In the genomic region with DNA sequence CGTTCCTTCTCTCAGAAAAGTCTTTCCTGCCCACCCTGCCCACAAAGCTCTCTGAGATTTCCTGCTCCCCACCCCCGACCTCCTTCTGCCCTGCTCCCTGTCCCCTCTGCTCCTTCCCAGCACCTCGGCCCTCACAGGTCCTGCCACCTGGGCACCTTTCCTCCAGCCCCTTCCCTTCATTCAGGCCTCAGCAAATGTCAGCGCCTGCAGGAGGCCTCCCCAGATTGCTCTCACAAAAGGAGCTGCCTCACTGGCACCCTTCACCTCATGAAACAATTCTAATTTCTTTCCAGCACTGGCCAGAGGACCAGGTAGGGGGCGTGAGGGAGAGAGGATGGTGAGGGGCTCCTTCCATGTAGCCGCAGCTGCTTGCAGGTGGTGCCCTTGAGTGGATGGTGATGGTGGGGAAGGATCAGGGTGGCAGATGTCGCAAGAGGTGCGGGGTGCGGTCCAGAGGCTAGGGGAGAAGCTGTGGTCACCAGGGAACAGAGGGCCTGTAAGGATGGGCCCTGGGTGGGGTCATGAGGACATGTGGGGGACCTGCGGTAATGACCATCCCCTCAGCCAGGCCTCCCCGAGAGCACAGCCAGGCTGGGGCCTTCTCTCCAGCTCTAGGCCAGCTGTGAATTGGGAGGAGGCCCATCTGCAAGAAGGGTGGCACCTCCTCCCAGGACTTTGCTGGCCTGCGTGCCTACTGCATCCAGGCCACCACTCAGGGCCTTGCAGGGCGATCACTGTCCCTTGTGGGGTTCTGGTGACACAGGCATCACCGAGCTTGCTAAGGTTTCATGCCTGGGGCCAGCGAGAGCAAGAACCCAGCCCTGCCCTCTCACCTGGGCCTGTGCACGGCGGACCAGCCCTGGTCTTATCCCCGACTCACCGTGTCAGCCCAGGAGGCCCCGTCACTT, we compare ENCODE assay signal across 11 cellular contexts. TPM values are rescaled to one million over a fixed set of nuclear protein-coding genes. Genes with fewer than 3 reads are reported as not detected.
DNase-seq lines count a peak whose midpoint lies in the region; ATAC-seq and TF ChIP-seq lines count a peak whose summit lies in the region.
"Had no signal": no experiment of that assay in that cellular context is flagged by ENCODE, and none has a peak within 500 bp of the region (broad histone marks: within the 10 kb centered on the region; RNA-seq: fewer than 3 reads in every experiment).

No MANE protein-coding gene starts in this region.

- no peak for TF ChIP-seq POLR2A in suprapubic skin (IDR thresholded peaks at IDR 0.05)

- H3K4me1 ChIP-seq in OCI-LY1 (ENCODE audit: insufficient read depth, low read length, severe bottlenecking): peaks cover 41% of the 10 kb centered on the region
- peaks cover 6% of the 10 kb centered on the region for H3K4me1 ChIP-seq in suprapubic skin
- H3K4me1 ChIP-seq in foreskin keratinocyte: no peaks in the 10 kb centered on the region
- H3K4me1 ChIP-seq: upper lobe of left lung had no signal

- peaks cover 44% of the 10 kb centered on the region for H3K27me3 Mint-ChIP-seq in activated naive CD4-positive, alpha-beta T cell treated with anti-CD3 and anti-CD28 coated beads, Interleukin-2, amount 10 ng/mL, durations not matched to agents 7 days and 5 days
- H3K27me3 Mint-ChIP-seq in T-helper 2 cell treated with Interferon-gamma antibody and Interleukin-4, amounts not matched to agents 5 μg/mL and 100 μg/mL, for 36 hours (ENCODE audit: low read depth): peaks cover 11% of the 10 kb centered on the region

- no peaks in the 10 kb centered on the region for H3K36me3 Mint-ChIP-seq in activated naive CD4-positive, alpha-beta T cell treated with anti-CD3 and anti-CD28 coated beads, Interleukin-2, amount 10 ng/mL, durations not matched to agents 7 days and 5 days
- H3K36me3 Mint-ChIP-seq in T-helper 2 cell treated with Interferon-gamma antibody and Interleukin-4, amounts not matched to agents 5 μg/mL and 100 μg/mL, for 36 hours (ENCODE audit: low read depth): peaks cover 4% of the 10 kb centered on the region

- TF ChIP-seq CTCF in OCI-LY1 (IDR thresholded peaks at IDR 0.05; ENCODE audit: low read length) (no peak), suprapubic skin (IDR thresholded peaks at IDR 0.05) (no peak), foreskin keratinocyte (conservative IDR thresholded peaks at IDR 0.05) (no peak)

- H3K36me3 ChIP-seq in OCI-LY1 (ENCODE audit: insufficient read depth, low read length) (no peaks in the 10 kb centered on the region; the same call in 1 of the 2 replicates), suprapubic skin (no peaks in the 10 kb centered on the region)

- no peak overlapping the region for H3K4me3 Mint-ChIP-seq in activated naive CD4-positive, alpha-beta T cell treated with anti-CD3 and anti-CD28 coated beads, Interleukin-2, amount 10 ng/mL, durations not matched to agents 7 days and 5 days
- no peak overlapping the region for H3K4me3 Mint-ChIP-seq in T-helper 2 cell treated with Interferon-gamma antibody and Interleukin-4, amounts not matched to agents 5 μg/mL and 100 μg/mL, for 36 hours
- H3K4me3 Mint-ChIP-seq: IgD-negative memory B cell had no signal

- H3K4me2 ChIP-seq in OCI-LY1 (ENCODE audit: low read length): peak overlapping the region; percentile 72; the same call in 1 of the 2 replicates

- H3K9me3 Mint-ChIP-seq in activated naive CD4-positive, alpha-beta T cell treated with anti-CD3 and anti-CD28 coated beads, Interleukin-2, amount 10 ng/mL, durations not matched to agents 7 days and 5 days: no peaks in the 10 kb centered on the region
- no peaks in the 10 kb centered on the region for H3K9me3 Mint-ChIP-seq in T-helper 2 cell treated with Interferon-gamma antibody and Interleukin-4, amounts not matched to agents 5 μg/mL and 100 μg/mL, for 36 hours

- DNase-seq in activated naive CD4-positive, alpha-beta T cell treated with anti-CD3 and anti-CD28 coated beads, Interleukin-2, amount 10 ng/mL, durations not matched to agents 7 days and 5 days: no peak
- no peak for DNase-seq in activated naive CD4-positive, alpha-beta T cell (lab: John Stamatoyannopoulos, UW)
- DNase-seq in left ventricle myocardium superior (no peak), suprapubic skin (ENCODE audit: low spot score in 2 of 2) (peak; percentile 55 to 71), foreskin keratinocyte (no peak)
- DNase-seq in T-helper 2 cell treated with Interferon-gamma antibody and Interleukin-4, amounts not matched to agents 5 μg/mL and 100 μg/mL, for 36 hours (ENCODE audit: low spot score): no peak
- DNase-seq in stimulated activated CD4-positive, alpha-beta T cell treated with anti-CD3 and anti-CD28 coated beads, Interleukin-12 subunit alpha, Interleukin-12 subunit beta, amount 100 ng/mL, for 4 hours: no peak
- DNase-seq: NCI-H526 treated with DMSO at 0.1 percent for 48 hours had no signal

- no peak overlapping the region for H2AFZ ChIP-seq in OCI-LY1 (ENCODE audit: low read length)

- H3K27me3 ChIP-seq in OCI-LY1 (ENCODE audit: insufficient read depth, low read length) (no peaks in the 10 kb centered on the region), suprapubic skin (no peaks in the 10 kb centered on the region), foreskin keratinocyte (peaks cover 7% of the 10 kb centered on the region)
- H3K27me3 ChIP-seq: upper lobe of left lung had no signal

- H3K27ac Mint-ChIP-seq in activated naive CD4-positive, alpha-beta T cell treated with anti-CD3 and anti-CD28 coated beads, Interleukin-2, amount 10 ng/mL, durations not matched to agents 7 days and 5 days: peak overlapping the region; percentile 4
- H3K27ac Mint-ChIP-seq in T-helper 2 cell treated with Interferon-gamma antibody and Interleukin-4, amounts not matched to agents 5 μg/mL and 100 μg/mL, for 36 hours: no peak overlapping the region
- H3K27ac Mint-ChIP-seq: IgD-negative memory B cell had no signal

- no peaks in the 10 kb centered on the region for H4K20me1 ChIP-seq in OCI-LY1 (ENCODE audit: insufficient read depth, low read length)

- WGBS in suprapubic skin: 95% methylated on average over 16 of the region's 20 CpGs

- no peaks in the 10 kb centered on the region for H3K9me2 ChIP-seq in OCI-LY1 (ENCODE audit: low read depth, low read length)

- intact Hi-C loops in left ventricle myocardium superior (cut with micrococcal nuclease): no loop called here

- H3K4me3 ChIP-seq in OCI-LY1 (ENCODE audit: low read depth, low read length, poor library complexity, severe bottlenecking) (no peak overlapping the region), suprapubic skin (no peak overlapping the region)
- H3K4me3 ChIP-seq: upper lobe of left lung had no signal

- ATAC-seq in left ventricle myocardium superior (peak; percentile 48), foreskin keratinocyte (no peak)

- H3K9ac ChIP-seq in OCI-LY1 (ENCODE audit: low read length): no peak overlapping the region; the same call in 1 of the 2 replicates

- TF ChIP-seq EP300 in suprapubic skin (IDR thresholded peaks at IDR 0.05): no peak

- no peaks in the 10 kb centered on the region for H3K9me3 ChIP-seq in OCI-LY1 (ENCODE audit: low read length)
- H3K9me3 ChIP-seq in suprapubic skin: no peaks in the 10 kb centered on the region
- H3K9me3 ChIP-seq: upper lobe of left lung had no signal

- H3K4me1 Mint-ChIP-seq in activated naive CD4-positive, alpha-beta T cell treated with anti-CD3 and anti-CD28 coated beads, Interleukin-2, amount 10 ng/mL, durations not matched to agents 7 days and 5 days: peaks cover 20% of the 10 kb centered on the region
- H3K4me1 Mint-ChIP-seq in T-helper 2 cell treated with Interferon-gamma antibody and Interleukin-4, amounts not matched to agents 5 μg/mL and 100 μg/mL, for 36 hours (ENCODE audit: low read depth): peaks cover 10% of the 10 kb centered on the region

- H3F3A ChIP-seq in OCI-LY1 (ENCODE audit: insufficient read depth, low read length): no peaks in the 10 kb centered on the region

- H3K79me2 ChIP-seq in OCI-LY1 (ENCODE audit: insufficient read depth, low read length): no peaks in the 10 kb centered on the region

- CTCF ChIA-PET in activated naive CD4-positive, alpha-beta T cell treated with anti-CD3 and anti-CD28 coated beads, Interleukin-2, amount 10 ng/mL, durations not matched to agents 7 days and 5 days (lab: Charles Lee): no interaction called here

- H3K27ac ChIP-seq in OCI-LY1 (ENCODE audit: low read depth, low read length, poor library complexity, severe bottlenecking) (peak overlapping the region; percentile 79), suprapubic skin (no peak overlapping the region), foreskin keratinocyte (no peak overlapping the region)
- H3K27ac ChIP-seq: upper lobe of left lung had no signal

RNA-seq across cellular contexts. Expression of a gene that starts 33.9 kb away (rescaled TPM):
- 44.0 TPM for total RNA-seq in left ventricle myocardium superior
- total RNA-seq in suprapubic skin: 10 to 100 TPM; 52.8 to 76.8 (median 63.3) TPM
- 8.8 and 15.8 TPM in 2 replicates for total RNA-seq in foreskin keratinocyte
- 11.1 and 20.0 TPM in 2 replicates for polyA plus RNA-seq in foreskin keratinocyte

RNA-seq across cellular contexts. Expression of a gene that starts 53.9 kb away (rescaled TPM):
- total RNA-seq in left ventricle myocardium superior (8.2 TPM), suprapubic skin (10 to 100 TPM in 3 of 4 donors, 1 to 10 TPM in 1; 7.6 to 17.9 (median 11.8) TPM), foreskin keratinocyte (14.1 and 15.2 TPM in 2 replicates)
- polyA plus RNA-seq in foreskin keratinocyte: 5.3 and 7.5 TPM in 2 replicates

RNA-seq across cellular contexts. Expression of a gene that starts 53.9 kb away (rescaled TPM):
- total RNA-seq in left ventricle myocardium superior: 1.9 TPM
- 1 to 10 TPM in 2 of 4 donors, under 1 TPM in 2; 0.91 to 8.0 (median 1.2) TPM for total RNA-seq in suprapubic skin
- 0.54 and 0.92 TPM in 2 replicates for total RNA-seq in foreskin keratinocyte
- 0.18 and 0.23 TPM in 2 replicates for polyA plus RNA-seq in foreskin keratinocyte

Comparison
In these comparisons a context has a peak if more than half of its experiments do, and no peak if none do; other contexts are left out.
1. DNase-seq: peak in suprapubic skin (2 of 2); none in activated naive CD4-positive, alpha-beta T cell treated with anti-CD3 and anti-CD28 coated beads, Interleukin-2, amount 10 ng/mL, durations not matched to agents 7 days and 5 days (single experiment), activated naive CD4-positive, alpha-beta T cell (0 of 4), left ventricle myocardium superior (single experiment), T-helper 2 cell treated with Interferon-gamma antibody and Interleukin-4, amounts not matched to agents 5 μg/mL and 100 μg/mL, for 36 hours (single experiment), stimulated activated CD4-positive, alpha-beta T cell treated with anti-CD3 and anti-CD28 coated beads, Interleukin-12 subunit alpha, Interleukin-12 subunit beta, amount 100 ng/mL, for 4 hours (single experiment) and foreskin keratinocyte (0 of 2).